Comparison of ENCODE assay signal across 1 cellular context in genomic region chr6:143806282-143807102, GRCh38.
A peak's percentile ranks its signal among the peaks of the same experiment; 100 is the strongest.
TF ChIP-seq lines count a peak whose summit lies in the region.

No MANE protein-coding gene starts in this region.

TF ChIP-seq in K562, 482 proteins besides CTCF, POLR2A, EP300 and RAD21 (continued from another document and continues in another):
- TF ChIP-seq ETS1 (conservative IDR thresholded peaks at IDR 0.05; ENCODE audit: control insufficient read depth, low read depth, low read length) (no peak), ZNF717 (CRISPR knock-in tag; IDR thresholded peaks at IDR 0.05) (no peak), POLR2AphosphoS2 (IDR thresholded peaks at IDR 0.05; ENCODE audit: low read length) (no peak), ZNF316 (IDR thresholded peaks at IDR 0.05) (peak; percentile 65), ZSCAN32 (CRISPR knock-in tag; IDR thresholded peaks at IDR 0.05) (0 out of 2 replicates have a peak, but pooled peaks have one; percentile 67), EP400 (IDR thresholded peaks at IDR 0.05) (peak; percentile 52; the same call in 1 of the 2 replicates), TCFL5 (CRISPR knock-in tag; conservative IDR thresholded peaks at IDR 0.05) (peak; percentile 87), NCOA2 (IDR thresholded peaks at IDR 0.05; ENCODE audit: partially characterized antibody in 2 of 2) (peak; percentile 41 to 72), TAF7 (tag; IDR thresholded peaks at IDR 0.05) (peak; percentile 61), ZNF395 (CRISPR knock-in tag; IDR thresholded peaks at IDR 0.05) (peak; percentile 98), ILK (tag; IDR thresholded peaks at IDR 0.05; ENCODE audit: borderline replicate concordance, low read depth) (no peak), NFE2L1 (tag; IDR thresholded peaks at IDR 0.05; ENCODE audit: borderline replicate concordance, low read depth) (0 out of 2 replicates have a peak, but pooled peaks have one; percentile 9), ZMIZ1 (IDR thresholded peaks at IDR 0.05; ENCODE audit: low read depth in 2 of 2, low read length in 2 of 2) (peak in 1 of 2 experiments; percentile 66; a peak in 1 of 4 replicates), RREB1 (CRISPR knock-in tag; IDR thresholded peaks at IDR 0.05) (0 out of 2 replicates have a peak, but pooled peaks have one; percentile 53), EHMT2 (IDR thresholded peaks at IDR 0.05) (peak; percentile 88), FOSL1 (tag; conservative IDR thresholded peaks at IDR 0.05) (peak; percentile 99), MAFG (tag; conservative IDR thresholded peaks at IDR 0.05) (peak; percentile 70), ATF7 (IDR thresholded peaks at IDR 0.05) (peak; percentile 81), ZNF354B (CRISPR knock-in tag; IDR thresholded peaks at IDR 0.05) (peak; percentile 62), ZNF384 (IDR thresholded peaks at IDR 0.05; ENCODE audit: low read depth, low read length) (peak; percentile 79), MITF (IDR thresholded peaks at IDR 0.05) (0 out of 2 replicates have a peak, but pooled peaks have one; percentile 28), ESRRA (IDR thresholded peaks at IDR 0.05; ENCODE audit: borderline replicate concordance, low read depth) (peak; percentile 88), ZNF766 (CRISPR knock-in tag; conservative IDR thresholded peaks at IDR 0.05) (peak; percentile 96), WHSC1 (IDR thresholded peaks at IDR 0.05; ENCODE audit: low read length) (no peak), SMAD3 (CRISPR knock-in tag; conservative IDR thresholded peaks at IDR 0.05) (peak; percentile 96), FOXM1 (IDR thresholded peaks at IDR 0.05; ENCODE audit: low read depth) (peak; percentile 29; the same call in 1 of the 2 replicates), FOXM1 (CRISPR knock-in tag; IDR thresholded peaks at IDR 0.05; ENCODE audit: low read depth) (no peak), NFRKB (IDR thresholded peaks at IDR 0.05; ENCODE audit: low read depth) (peak; percentile 80), NBN (IDR thresholded peaks at IDR 0.05; ENCODE audit: low read depth) (peak; percentile 73; the same call in 1 of the 2 replicates), AFF1 (IDR thresholded peaks at IDR 0.05; ENCODE audit: low read depth in 1 of 2, partially characterized antibody in 2 of 2) (peak in 1 of 2 experiments; percentile 79), GATAD2A (IDR thresholded peaks at IDR 0.05) (peak; percentile 32; the same call in 1 of the 2 replicates), ZNF644 (tag; IDR thresholded peaks at IDR 0.05; ENCODE audit: low read depth) (peak; percentile 96), DDX20 (tag; IDR thresholded peaks at IDR 0.05; ENCODE audit: low read depth) (peak; percentile 88), MTA3 (IDR thresholded peaks at IDR 0.05; ENCODE audit: borderline replicate concordance) (peak; percentile 56; the same call in 1 of the 2 replicates), CBFB (CRISPR knock-in tag; IDR thresholded peaks at IDR 0.05) (peak; percentile 75; the same call in 1 of the 2 replicates), ZC3H4 (CRISPR knock-in tag; IDR thresholded peaks at IDR 0.05; ENCODE audit: borderline replicate concordance) (no peak), ZNF79 (CRISPR knock-in tag; IDR thresholded peaks at IDR 0.05; ENCODE audit: low read depth) (peak; percentile 89), ID3 (CRISPR knock-in tag; IDR thresholded peaks at IDR 0.05) (no peak), ID3 (tag; IDR thresholded peaks at IDR 0.05) (peak; percentile 92), CTBP1 (IDR thresholded peaks at IDR 0.05; ENCODE audit: borderline replicate concordance) (peak; percentile 66), SMARCA4 (IDR thresholded peaks at IDR 0.05) (peak; percentile 98), DIDO1 (tag; IDR thresholded peaks at IDR 0.05; ENCODE audit: low read depth) (0 out of 2 replicates have a peak, but pooled peaks have one; percentile 48), CREB5 (CRISPR knock-in tag; IDR thresholded peaks at IDR 0.05) (no peak)
